ENCODE assay signal across 1 cellular context in the genomic region with DNA sequence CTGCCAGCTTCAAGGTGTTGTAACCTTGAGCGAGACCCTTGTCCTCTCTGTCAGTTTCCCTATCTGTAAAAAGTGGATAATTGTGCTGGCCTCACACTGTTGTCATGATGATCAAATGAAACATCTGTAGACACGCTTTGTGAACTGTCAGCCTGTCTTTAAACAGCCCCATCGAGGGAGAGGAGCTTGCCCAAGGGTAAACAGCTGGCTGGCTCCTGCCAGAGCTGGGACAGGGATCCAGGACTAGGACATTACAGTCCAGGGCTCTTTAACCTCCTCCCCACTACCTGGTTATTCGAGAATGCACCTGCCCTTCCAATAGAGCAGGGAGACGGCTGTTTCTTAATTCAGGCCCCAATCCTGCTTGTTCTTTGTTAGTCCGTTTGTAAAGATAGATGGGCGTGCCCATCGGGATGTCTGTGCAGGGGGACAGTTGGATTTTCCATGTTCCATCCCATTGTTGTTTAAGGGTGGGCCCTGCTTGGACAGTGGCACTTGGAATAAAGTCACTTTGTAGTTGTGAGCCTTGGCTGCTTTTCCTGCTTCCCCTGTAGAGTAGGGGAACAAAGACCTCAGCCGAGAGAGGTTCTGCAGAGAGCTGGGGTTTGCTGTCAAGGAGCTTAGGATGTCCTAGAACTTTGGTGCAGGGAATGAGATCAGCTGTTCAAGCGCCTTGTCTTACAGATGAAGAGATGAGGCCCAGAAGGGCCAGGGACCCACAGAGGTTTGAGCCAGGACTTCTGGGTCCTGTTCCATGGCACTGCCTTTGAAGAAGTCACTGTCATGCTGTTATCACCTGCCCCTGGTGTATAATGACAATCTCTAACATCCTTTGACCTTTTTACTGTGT.
TF ChIP-seq lines count a peak whose summit lies in the region.

No MANE protein-coding gene starts in this region.

TF ChIP-seq in HepG2, 621 proteins besides CTCF, POLR2A, EP300 and RAD21 (continued from another document and continues in another):
- TF ChIP-seq ZFP82 (CRISPR knock-in tag; IDR thresholded peaks at IDR 0.05; ENCODE audit: borderline replicate concordance) (0 out of 2 replicates have a peak, but pooled peaks have one; percentile 74), FOXA1 (IDR thresholded peaks at IDR 0.05) (no peak), FOXA1 (CRISPR knock-in tag; IDR thresholded peaks at IDR 0.05) (no peak; the same call in 1 of the 2 replicates), ZNF160 (CRISPR knock-in tag; IDR thresholded peaks at IDR 0.05) (no peak), ZNF431 (CRISPR knock-in tag; IDR thresholded peaks at IDR 0.05; ENCODE audit: borderline replicate concordance, low read depth) (no peak), YEATS2 (CRISPR knock-in tag; IDR thresholded peaks at IDR 0.05; ENCODE audit: borderline replicate concordance) (no peak), ZBTB37 (CRISPR knock-in tag; IDR thresholded peaks at IDR 0.05) (no peak), MZF1 (CRISPR knock-in tag; IDR thresholded peaks at IDR 0.05; ENCODE audit: borderline replicate concordance) (no peak), SRSF1 (optimal IDR thresholded peaks at IDR 0.05; ENCODE audit: low read depth, low read length) (no peak), ESRRA (CRISPR knock-in tag; IDR thresholded peaks at IDR 0.05; ENCODE audit: low read depth) (peak; percentile 56; the same call in 1 of the 2 replicates), PHF20 (CRISPR knock-in tag; IDR thresholded peaks at IDR 0.05) (no peak), SIN3B (IDR thresholded peaks at IDR 0.05; ENCODE audit: low read length) (0 out of 2 replicates have a peak, but pooled peaks have one; percentile 19), PLRG1 (conservative IDR thresholded peaks at IDR 0.05) (no peak), ZNF441 (CRISPR knock-in tag; IDR thresholded peaks at IDR 0.05; ENCODE audit: borderline replicate concordance) (0 out of 2 replicates have a peak, but pooled peaks have one; percentile 39), MIXL1 (CRISPR knock-in tag; IDR thresholded peaks at IDR 0.05) (no peak), ZNF646 (CRISPR knock-in tag; IDR thresholded peaks at IDR 0.05) (no peak), REXO4 (CRISPR knock-in tag; IDR thresholded peaks at IDR 0.05; ENCODE audit: borderline replicate concordance) (no peak), ZGPAT (CRISPR knock-in tag; IDR thresholded peaks at IDR 0.05) (no peak; the same call in 1 of the 2 replicates), RNF219 (CRISPR knock-in tag; IDR thresholded peaks at IDR 0.05) (no peak), TEAD3 (CRISPR knock-in tag; optimal IDR thresholded peaks at IDR 0.05; ENCODE audit: borderline replicate concordance) (no peak)
- TF ChIP-seq, protein P1, sequence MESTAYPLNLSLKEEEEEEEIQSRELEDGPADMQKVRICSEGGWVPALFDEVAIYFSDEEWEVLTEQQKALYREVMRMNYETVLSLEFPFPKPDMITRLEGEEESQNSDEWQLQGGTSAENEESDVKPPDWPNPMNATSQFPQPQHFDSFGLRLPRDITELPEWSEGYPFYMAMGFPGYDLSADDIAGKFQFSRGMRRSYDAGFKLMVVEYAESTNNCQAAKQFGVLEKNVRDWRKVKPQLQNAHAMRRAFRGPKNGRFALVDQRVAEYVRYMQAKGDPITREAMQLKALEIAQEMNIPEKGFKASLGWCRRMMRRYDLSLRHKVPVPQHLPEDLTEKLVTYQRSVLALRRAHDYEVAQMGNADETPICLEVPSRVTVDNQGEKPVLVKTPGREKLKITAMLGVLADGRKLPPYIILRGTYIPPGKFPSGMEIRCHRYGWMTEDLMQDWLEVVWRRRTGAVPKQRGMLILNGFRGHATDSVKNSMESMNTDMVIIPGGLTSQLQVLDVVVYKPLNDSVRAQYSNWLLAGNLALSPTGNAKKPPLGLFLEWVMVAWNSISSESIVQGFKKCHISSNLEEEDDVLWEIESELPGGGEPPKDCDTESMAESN (CRISPR knock-in tag; conservative IDR thresholded peaks at IDR 0.05): no peak
- TF ChIP-seq, protein P2, sequence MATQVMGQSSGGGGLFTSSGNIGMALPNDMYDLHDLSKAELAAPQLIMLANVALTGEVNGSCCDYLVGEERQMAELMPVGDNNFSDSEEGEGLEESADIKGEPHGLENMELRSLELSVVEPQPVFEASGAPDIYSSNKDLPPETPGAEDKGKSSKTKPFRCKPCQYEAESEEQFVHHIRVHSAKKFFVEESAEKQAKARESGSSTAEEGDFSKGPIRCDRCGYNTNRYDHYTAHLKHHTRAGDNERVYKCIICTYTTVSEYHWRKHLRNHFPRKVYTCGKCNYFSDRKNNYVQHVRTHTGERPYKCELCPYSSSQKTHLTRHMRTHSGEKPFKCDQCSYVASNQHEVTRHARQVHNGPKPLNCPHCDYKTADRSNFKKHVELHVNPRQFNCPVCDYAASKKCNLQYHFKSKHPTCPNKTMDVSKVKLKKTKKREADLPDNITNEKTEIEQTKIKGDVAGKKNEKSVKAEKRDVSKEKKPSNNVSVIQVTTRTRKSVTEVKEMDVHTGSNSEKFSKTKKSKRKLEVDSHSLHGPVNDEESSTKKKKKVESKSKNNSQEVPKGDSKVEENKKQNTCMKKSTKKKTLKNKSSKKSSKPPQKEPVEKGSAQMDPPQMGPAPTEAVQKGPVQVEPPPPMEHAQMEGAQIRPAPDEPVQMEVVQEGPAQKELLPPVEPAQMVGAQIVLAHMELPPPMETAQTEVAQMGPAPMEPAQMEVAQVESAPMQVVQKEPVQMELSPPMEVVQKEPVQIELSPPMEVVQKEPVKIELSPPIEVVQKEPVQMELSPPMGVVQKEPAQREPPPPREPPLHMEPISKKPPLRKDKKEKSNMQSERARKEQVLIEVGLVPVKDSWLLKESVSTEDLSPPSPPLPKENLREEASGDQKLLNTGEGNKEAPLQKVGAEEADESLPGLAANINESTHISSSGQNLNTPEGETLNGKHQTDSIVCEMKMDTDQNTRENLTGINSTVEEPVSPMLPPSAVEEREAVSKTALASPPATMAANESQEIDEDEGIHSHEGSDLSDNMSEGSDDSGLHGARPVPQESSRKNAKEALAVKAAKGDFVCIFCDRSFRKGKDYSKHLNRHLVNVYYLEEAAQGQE (IDR thresholded peaks at IDR 0.05; ENCODE audit: borderline replicate concordance in 1 of 2, low read depth in 1 of 2, low read length in 2 of 2): no peak
- TF ChIP-seq, protein P3, sequence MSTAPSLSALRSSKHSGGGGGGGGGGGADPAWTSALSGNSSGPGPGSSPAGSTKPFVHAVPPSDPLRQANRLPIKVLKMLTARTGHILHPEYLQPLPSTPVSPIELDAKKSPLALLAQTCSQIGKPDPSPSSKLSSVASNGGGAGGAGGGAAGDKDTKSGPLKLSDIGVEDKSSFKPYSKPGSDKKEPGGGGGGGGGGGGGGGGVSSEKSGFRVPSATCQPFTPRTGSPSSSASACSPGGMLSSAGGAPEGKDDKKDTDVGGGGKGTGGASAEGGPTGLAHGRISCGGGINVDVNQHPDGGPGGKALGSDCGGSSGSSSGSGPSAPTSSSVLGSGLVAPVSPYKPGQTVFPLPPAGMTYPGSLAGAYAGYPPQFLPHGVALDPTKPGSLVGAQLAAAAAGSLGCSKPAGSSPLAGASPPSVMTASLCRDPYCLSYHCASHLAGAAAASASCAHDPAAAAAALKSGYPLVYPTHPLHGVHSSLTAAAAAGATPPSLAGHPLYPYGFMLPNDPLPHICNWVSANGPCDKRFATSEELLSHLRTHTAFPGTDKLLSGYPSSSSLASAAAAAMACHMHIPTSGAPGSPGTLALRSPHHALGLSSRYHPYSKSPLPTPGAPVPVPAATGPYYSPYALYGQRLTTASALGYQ (CRISPR knock-in tag; IDR thresholded peaks at IDR 0.05): no peak
- TF ChIP-seq, protein P4, sequence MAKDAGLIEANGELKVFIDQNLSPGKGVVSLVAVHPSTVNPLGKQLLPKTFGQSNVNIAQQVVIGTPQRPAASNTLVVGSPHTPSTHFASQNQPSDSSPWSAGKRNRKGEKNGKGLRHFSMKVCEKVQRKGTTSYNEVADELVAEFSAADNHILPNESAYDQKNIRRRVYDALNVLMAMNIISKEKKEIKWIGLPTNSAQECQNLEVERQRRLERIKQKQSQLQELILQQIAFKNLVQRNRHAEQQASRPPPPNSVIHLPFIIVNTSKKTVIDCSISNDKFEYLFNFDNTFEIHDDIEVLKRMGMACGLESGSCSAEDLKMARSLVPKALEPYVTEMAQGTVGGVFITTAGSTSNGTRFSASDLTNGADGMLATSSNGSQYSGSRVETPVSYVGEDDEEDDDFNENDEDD (CRISPR knock-in tag; IDR thresholded peaks at IDR 0.05; ENCODE audit: borderline replicate concordance): no peak
